16 cellular contexts compared by ENCODE assay signal in the genomic region with DNA sequence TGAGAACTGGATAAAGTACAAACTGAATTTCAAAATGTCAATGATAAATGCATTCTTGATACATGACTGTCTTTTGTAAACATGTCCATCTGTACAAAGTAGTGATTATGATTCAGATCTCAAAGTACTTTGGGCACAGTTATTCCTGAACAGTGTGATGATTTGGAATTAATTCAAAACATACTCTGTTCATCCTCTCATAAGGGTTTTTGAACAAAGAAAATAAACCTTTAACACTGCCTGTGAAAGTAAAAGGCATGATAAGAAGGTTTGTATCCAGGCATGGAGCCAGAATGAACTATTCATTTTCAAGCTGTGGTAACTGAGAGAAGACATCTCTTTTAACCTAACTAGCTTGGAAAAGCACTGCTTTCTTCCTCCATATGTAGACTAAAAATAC. TPM values are rescaled to one million over a fixed set of nuclear protein-coding genes. Genes with fewer than 3 reads are reported as not detected.
DNase-seq lines count a peak whose midpoint lies in the region; ATAC-seq, FAIRE-seq and TF ChIP-seq lines count a peak whose summit lies in the region.
"Had no signal": no experiment of that assay in that cellular context is flagged by ENCODE, and none has a peak within 500 bp of the region (broad histone marks: within the 10 kb centered on the region; RNA-seq: fewer than 3 reads in every experiment).

No MANE protein-coding gene starts in this region.

- H3K79me2 ChIP-seq in SK-N-SH (ENCODE audit: insufficient read depth), result no peaks in the 10 kb centered on the region

- ATAC-seq in SK-N-SH treated with all-trans-retinoic acid at 6 μM for 48 hours, result no peak
- ATAC-seq: activated CD8-positive, alpha-beta T cell treated with anti-CD3 and anti-CD28 coated beads, Interleukin-2, amount 10 ng/mL, durations not matched to agents 7 days and 5 days had no signal

- no peaks in the 10 kb centered on the region for H3K36me3 ChIP-seq in SK-N-SH (replicated peaks in 1 of 2; ENCODE audit: control insufficient read depth in 1 of 2, insufficient read depth in 2 of 2, low read length in 1 of 2)
- no peaks in the 10 kb centered on the region for H3K36me3 ChIP-seq in bronchial epithelial cell (ENCODE audit: control insufficient read depth, insufficient read depth, low read length)
- H3K36me3 ChIP-seq: heart left ventricle, right lobe of liver, transverse colon had no signal

- H4K20me1 ChIP-seq in SK-N-SH (ENCODE audit: insufficient read depth), result no peaks in the 10 kb centered on the region

- no peaks in the 10 kb centered on the region for H3K4me1 ChIP-seq in SK-N-SH (ENCODE audit: control insufficient read depth in 1 of 2, insufficient read depth in 2 of 2, low read depth in 1 of 2, low read length in 1 of 2)
- H3K4me1 ChIP-seq: heart left ventricle, right lobe of liver, transverse colon had no signal

- no peaks in the 10 kb centered on the region for H3K9me3 ChIP-seq in SK-N-SH
- H3K9me3 ChIP-seq: heart left ventricle, right lobe of liver, transverse colon had no signal

- no peak overlapping the region for H3K27ac ChIP-seq in SK-N-SH (ENCODE audit: low read depth in 2 of 2, low read length in 1 of 2)
- peak overlapping the region; percentile 73 for H3K27ac ChIP-seq in temporal lobe (ENCODE audit: low read depth, low read length)
- H3K27ac ChIP-seq: right lobe of liver had no signal

- POLR2A ChIA-PET in SK-N-SH (lab: Yijun Ruan, JAX), result no interaction called here

- H3K4me3 ChIP-seq in SK-N-SH (ENCODE audit: low read depth in 2 of 2, low read length in 1 of 2) (no peak overlapping the region), bronchial epithelial cell (ENCODE audit: low read depth, low read length) (no peak overlapping the region)
- H3K4me3 ChIP-seq: right lobe of liver, transverse colon had no signal

- no peak for TF ChIP-seq RAD21 in SK-N-SH (IDR thresholded peaks at IDR 0.05; ENCODE audit: low read length)

- no peaks in the 10 kb centered on the region for H3F3A ChIP-seq in SK-N-SH (replicated peaks; ENCODE audit: insufficient read depth)

- H3K27me3 ChIP-seq in SK-N-SH (ENCODE audit: insufficient read depth), result no peaks in the 10 kb centered on the region
- no peaks in the 10 kb centered on the region for H3K27me3 ChIP-seq in bronchial epithelial cell (ENCODE audit: control insufficient read depth, insufficient read depth, low read length)
- H3K27me3 ChIP-seq: heart left ventricle, transverse colon had no signal

- CTCF ChIA-PET in SK-N-SH (lab: Yijun Ruan, JAX), result no interaction called here

- H3K4me2 ChIP-seq in SK-N-SH, result no peak overlapping the region; the same call in 1 of the 2 replicates

- no peak overlapping the region for H2AFZ ChIP-seq in SK-N-SH (ENCODE audit: low read depth)

- H3K9ac ChIP-seq in SK-N-SH, result no peak overlapping the region

- no peak for TF ChIP-seq CTCF in SK-N-SH (IDR thresholded peaks at IDR 0.05)
- TF ChIP-seq CTCF in bronchial epithelial cell (IDR thresholded peaks at IDR 0.05; ENCODE audit: insufficient read depth, low read length, severe bottlenecking), result no peak

- FAIRE-seq in bronchial epithelial cell (lab: Jason Lieb, UNC), result no peak
- FAIRE-seq: A204.1 had no signal

- DNase-seq in SK-N-SH (no peak), bronchial epithelial cell (ENCODE audit: low read depth) (peak; percentile 72), kidney tubule cell (ENCODE audit: low spot score) (peak; percentile 28), NCI-H345 (lab: John Stamatoyannopoulos, UW) (no peak), NCI-H2029 treated with DMSO at 0.1 percent for 48 hours (lab: John Stamatoyannopoulos, UW) (no peak), SKM-1 (lab: John Stamatoyannopoulos, UW; ENCODE audit: unreplicated experiment) (no peak)
- DNase-seq: activated CD8-positive, alpha-beta T cell treated with anti-CD3 and anti-CD28 coated beads, Interleukin-2, amount 10 ng/mL, durations not matched to agents 7 days and 5 days; activated naive CD4-positive, alpha-beta T cell; NCI-H2029; right lobe of liver; transverse colon had no signal

- peaks cover 2% of the 10 kb centered on the region; the same call in 1 of the 2 replicates for H3K9me2 ChIP-seq in SK-N-SH

- TF ChIP-seq EP300 in SK-N-SH (IDR thresholded peaks at IDR 0.05; ENCODE audit: borderline replicate concordance in 1 of 2, low read depth in 1 of 2, low read length in 1 of 2), result no peak

TF ChIP-seq in SK-N-SH, 30 proteins besides CTCF, POLR2A, EP300 and RAD21:
- 0 out of 2 replicates have a peak, but pooled peaks have one; percentile 13 for TF ChIP-seq TCF12 (IDR thresholded peaks at IDR 0.05)
- TF ChIP-seq, protein P1, sequence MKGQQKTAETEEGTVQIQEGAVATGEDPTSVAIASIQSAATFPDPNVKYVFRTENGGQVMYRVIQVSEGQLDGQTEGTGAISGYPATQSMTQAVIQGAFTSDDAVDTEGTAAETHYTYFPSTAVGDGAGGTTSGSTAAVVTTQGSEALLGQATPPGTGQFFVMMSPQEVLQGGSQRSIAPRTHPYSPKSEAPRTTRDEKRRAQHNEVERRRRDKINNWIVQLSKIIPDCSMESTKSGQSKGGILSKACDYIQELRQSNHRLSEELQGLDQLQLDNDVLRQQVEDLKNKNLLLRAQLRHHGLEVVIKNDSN (IDR thresholded peaks at IDR 0.05; ENCODE audit: borderline replicate concordance, low read depth), result no peak
- TF ChIP-seq NRF1 (IDR thresholded peaks at IDR 0.05; ENCODE audit: low read depth, low read length), result no peak

TF ChIP-seq in SK-N-SH treated with all-trans-retinoic acid at 6 μM for 48 hours, 23 proteins besides CTCF, POLR2A, EP300 and RAD21:
- TF ChIP-seq, protein P2, sequence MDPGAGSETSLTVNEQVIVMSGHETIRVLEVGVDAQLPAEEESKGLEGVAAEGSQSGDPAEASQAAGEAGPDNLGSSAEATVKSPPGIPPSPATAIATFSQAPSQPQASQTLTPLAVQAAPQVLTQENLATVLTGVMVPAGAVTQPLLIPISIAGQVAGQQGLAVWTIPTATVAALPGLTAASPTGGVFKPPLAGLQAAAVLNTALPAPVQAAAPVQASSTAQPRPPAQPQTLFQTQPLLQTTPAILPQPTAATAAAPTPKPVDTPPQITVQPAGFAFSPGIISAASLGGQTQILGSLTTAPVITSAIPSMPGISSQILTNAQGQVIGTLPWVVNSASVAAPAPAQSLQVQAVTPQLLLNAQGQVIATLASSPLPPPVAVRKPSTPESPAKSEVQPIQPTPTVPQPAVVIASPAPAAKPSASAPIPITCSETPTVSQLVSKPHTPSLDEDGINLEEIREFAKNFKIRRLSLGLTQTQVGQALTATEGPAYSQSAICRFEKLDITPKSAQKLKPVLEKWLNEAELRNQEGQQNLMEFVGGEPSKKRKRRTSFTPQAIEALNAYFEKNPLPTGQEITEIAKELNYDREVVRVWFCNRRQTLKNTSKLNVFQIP (CRISPR knock-in tag; IDR thresholded peaks at IDR 0.05; ENCODE audit: borderline replicate concordance, low read depth), result no peak
- TF ChIP-seq SNAI2 (CRISPR knock-in tag; IDR thresholded peaks at IDR 0.05) (no peak), PATZ1 (CRISPR knock-in tag; IDR thresholded peaks at IDR 0.05; ENCODE audit: borderline replicate concordance) (no peak)

RNA-seq across cellular contexts. Expression of gene KLHL4, which starts 0.9 kb away (rescaled TPM):
- polyA plus RNA-seq in SK-N-SH (2012; rRNA removed), result 0.18 and 0.24 TPM in 2 replicates
- 0.32 and 0.33 TPM in 2 replicates for polyA plus RNA-seq in SK-N-SH (2012; cell fraction: cytosol; rRNA removed)
- 0.02 and 0.07 TPM in 2 replicates for polyA plus RNA-seq in SK-N-SH (2012; cell fraction: nucleus; rRNA removed)
- total RNA-seq in bronchial epithelial cell, result 0.13 and 0.26 TPM in 2 replicates
- 36.1 TPM for total RNA-seq in temporal lobe
- total RNA-seq: activated CD8-positive, alpha-beta T cell treated with anti-CD3 and anti-CD28 coated beads, Interleukin-2, amount 10 ng/mL, durations not matched to agents 7 days and 5 days; T-helper 2 cell treated with Interferon-gamma antibody and Interleukin-4, amounts not matched to agents 100 ng/mL and 5 ng/mL, for 36 hours had no signal

Comparison
In these comparisons a context has a peak if more than half of its experiments do, and no peak if none do; other contexts are left out.
1. DNase-seq: peak in bronchial epithelial cell (single experiment) and kidney tubule cell (single experiment); none in SK-N-SH (single experiment), NCI-H345 (single experiment), NCI-H2029 treated with DMSO at 0.1 percent for 48 hours (single experiment) and SKM-1 (single experiment).
2. RNA of gene KLHL4, which starts 0.9 kb away (total RNA-seq): 36.1 TPM in temporal lobe (single experiment); 0.13 to 0.26 TPM in bronchial epithelial cell; every median in the first group is over 10 times any median in the second.